8 cellular contexts compared by ENCODE assay signal in genomic region chr7:142669074-142669654, GRCh38.
DNase-seq lines count a peak whose midpoint lies in the region; ATAC-seq and TF ChIP-seq lines count a peak whose summit lies in the region.

No MANE protein-coding gene starts in this region.

- H3K27ac ChIP-seq in AG04450 (ENCODE audit: low read depth, low read length), result no peak overlapping the region

- POLR2A ChIA-PET in AG04450 (lab: Yijun Ruan, JAX), result no interaction called here

- no peaks in the 10 kb centered on the region for H3K9me3 ChIP-seq in AG04450 (ENCODE audit: control insufficient read depth, insufficient read depth, low read length)

- TF ChIP-seq CTCF in AG04450 (IDR thresholded peaks at IDR 0.05; ENCODE audit: low read depth, low read length) (peak; percentile 33), GM12874 (IDR thresholded peaks at IDR 0.05; ENCODE audit: insufficient read depth, low read depth, low read length) (peak; percentile 19; the same call in 1 of the 2 replicates)

- H3K4me3 ChIP-seq in AG04450 (ENCODE audit: low read depth, low read length), result no peak overlapping the region

- CTCF ChIA-PET in AG04450 (lab: Charles Lee), result interaction anchor here (0.5 kb wide), 1 partner anchor 116 kb away, joined by 3 read pairs; no protein-coding TSS in a partner anchor

- DNase-seq in AG04450 (ENCODE audit: low read depth, low spot score) (no peak), hepatic stellate cell (ENCODE audit: low spot score) (peak; percentile 2), NCI-H2029 (lab: John Stamatoyannopoulos, UW) (no peak)
- DNase-seq in activated naive CD4-positive, alpha-beta T cell treated with anti-CD3 and anti-CD28 coated beads, Interleukin-2, amount 50 U/mL, for 16 hours, result no peak

- no peaks in the 10 kb centered on the region for H3K27me3 ChIP-seq in AG04450 (ENCODE audit: control insufficient read depth, insufficient read depth, low read length)

- ATAC-seq in SK-N-SH treated with all-trans-retinoic acid at 6 μM for 48 hours (peak; percentile 46; the same call in 1 of the 3 replicates), GM21717 (IDR thresholded peaks at IDR 0.05; ENCODE audit: unreplicated experiment) (no peak), GM21526 (IDR thresholded peaks at IDR 0.05; ENCODE audit: low FRiP score, unreplicated experiment) (no peak)

TF ChIP-seq in SK-N-SH treated with all-trans-retinoic acid at 6 μM for 48 hours, 23 proteins besides CTCF, POLR2A, EP300 and RAD21:
- TF ChIP-seq BACH2 (CRISPR knock-in tag; IDR thresholded peaks at IDR 0.05; ENCODE audit: borderline replicate concordance), result no peak
- TF ChIP-seq ESRRG (CRISPR knock-in tag; IDR thresholded peaks at IDR 0.05), result no peak
- no peak for TF ChIP-seq TCF4 (CRISPR knock-in tag; IDR thresholded peaks at IDR 0.05; ENCODE audit: borderline replicate concordance)
- TF ChIP-seq ZNF8 (CRISPR knock-in tag; IDR thresholded peaks at IDR 0.05), result no peak
- no peak for TF ChIP-seq CSDC2 (CRISPR knock-in tag; IDR thresholded peaks at IDR 0.05)
- no peak for TF ChIP-seq ZNF565 (CRISPR knock-in tag; conservative IDR thresholded peaks at IDR 0.05; ENCODE audit: low read depth)
- TF ChIP-seq ISL1 (CRISPR knock-in tag; IDR thresholded peaks at IDR 0.05), result no peak
- no peak for TF ChIP-seq PPARA (CRISPR knock-in tag; IDR thresholded peaks at IDR 0.05; ENCODE audit: borderline replicate concordance)
- no peak for TF ChIP-seq ZNF70 (CRISPR knock-in tag; IDR thresholded peaks at IDR 0.05)
- no peak for TF ChIP-seq ARNTL (CRISPR knock-in tag; IDR thresholded peaks at IDR 0.05; ENCODE audit: borderline replicate concordance, low read depth)
